In genomic region chr16:69937465-69937951, GRCh38 we compare ENCODE assay signal across 10 cellular contexts. TPM values are rescaled to one million over a fixed set of nuclear protein-coding genes. Genes with fewer than 3 reads are reported as not detected.
A peak's percentile ranks its signal among the peaks of the same experiment; 100 is the strongest.
DNase-seq lines count a peak whose midpoint lies in the region; ATAC-seq, FAIRE-seq and TF ChIP-seq lines count a peak whose summit lies in the region.
"Had no signal": no experiment of that assay in that cellular context is flagged by ENCODE, and none has a peak within 500 bp of the region (broad histone marks: within the 10 kb centered on the region; RNA-seq: fewer than 3 reads in every experiment).

No MANE protein-coding gene starts in this region.

- POLR2A ChIA-PET in K562 (lab: Yijun Ruan, JAX), result interaction anchor here (0.7 kb wide), 1 partner anchor 169 kb away, joined by 3 read pairs; no protein-coding TSS in a partner anchor

- H3K36me3 Mint-ChIP-seq in H9 (ENCODE audit: insufficient read depth in 1 of 3, low read depth in 3 of 3), result peaks cover 13 to 57% (median 26%) of the 10 kb centered on the region in 3 experiments; a peak in 6 of 7 replicates
- peaks cover 29% of the 10 kb centered on the region for H3K36me3 Mint-ChIP-seq in endothelial cell (ENCODE audit: low read depth, unreplicated experiment)
- peaks cover 2% of the 10 kb centered on the region for H3K36me3 Mint-ChIP-seq in T-helper 17 cell (ENCODE audit: low read depth)

- intact Hi-C loops in K562 (cut with micrococcal nuclease), result no loop called here
- intact Hi-C loops in kidney (cut with DNase I), result loop anchor here (10.0 kb wide), 1 partner anchor 143 kb away; no protein-coding TSS in a partner anchor

- H3K4me3 Mint-ChIP-seq in H9, result no peak overlapping the region
- H3K4me3 Mint-ChIP-seq in endothelial cell (ENCODE audit: unreplicated experiment), result no peak overlapping the region
- no peak overlapping the region for H3K4me3 Mint-ChIP-seq in T-helper 17 cell

- H3K27me3 ChIP-seq in H9 (ENCODE audit: insufficient read depth, low read length) (no peaks in the 10 kb centered on the region), K562 (ENCODE audit: control insufficient read depth in 2 of 2, insufficient read depth in 2 of 2, low read length in 2 of 2) (no peaks in the 10 kb centered on the region)

- DNase-seq in 8988T (peak; percentile 88), H9 (no peak), K562 (ENCODE audit: extremely low read depth in 1 of 4, low spot score in 3 of 4) (peak; percentile 22 to 40 (median 32)), kidney (peak; percentile 41), endothelial cell (ENCODE audit: low spot score) (no peak), T-helper 17 cell (no peak)
- DNase-seq: amniotic stem cell, NCI-H1092 had no signal

- H3K56ac ChIP-seq in H9 (ENCODE audit: insufficient read length, low read depth, low read length), result no peak overlapping the region

- H3K23me2 ChIP-seq in H9 (ENCODE audit: insufficient read length, low read depth, low read length, poor library complexity, severe bottlenecking), result no peaks in the 10 kb centered on the region

- no peak for TF ChIP-seq POLR2A in K562 (conservative IDR thresholded peaks at IDR 0.05)

- no peak overlapping the region for H3K27ac ChIP-seq in H9 (ENCODE audit: insufficient read length, low read depth, low read length)
- no peak overlapping the region for H3K27ac ChIP-seq in K562 (ENCODE audit: extremely low read depth, low read depth, low read length)
- no peak overlapping the region for H3K27ac ChIP-seq in kidney (ENCODE audit: low read depth in 2 of 2, low read length in 2 of 2)

- H3K4me1 ChIP-seq in H9 (ENCODE audit: insufficient read depth, low read length), result no peaks in the 10 kb centered on the region
- no peaks in the 10 kb centered on the region for H3K4me1 ChIP-seq in K562 (replicated peaks in 1 of 2; ENCODE audit: control insufficient read depth in 2 of 2, insufficient read depth in 2 of 2, low read length in 2 of 2)
- no peaks in the 10 kb centered on the region for H3K4me1 ChIP-seq in kidney (ENCODE audit: control insufficient read depth in 1 of 2, insufficient read depth in 1 of 2, low read depth in 1 of 2, low read length in 2 of 2)

- H2BK5ac ChIP-seq in H9 (ENCODE audit: insufficient read length, low read length), result no peak overlapping the region

- H3K4ac ChIP-seq in H9 (ENCODE audit: low read depth, low read length), result no peak overlapping the region

- H2BK120ac ChIP-seq in H9 (ENCODE audit: low read depth, low read length, poor library complexity, severe bottlenecking), result no peak overlapping the region

- H3K79me2 ChIP-seq in H9 (ENCODE audit: insufficient read depth, low read length), result no peaks in the 10 kb centered on the region
- no peaks in the 10 kb centered on the region for H3K79me2 ChIP-seq in K562 (ENCODE audit: control insufficient read depth, insufficient read depth, low read length)

- TF ChIP-seq EP300 in K562 (IDR thresholded peaks at IDR 0.05; ENCODE audit: low read length), result no peak

- H4K5ac ChIP-seq in H9 (ENCODE audit: insufficient read length, low read depth, low read length), result no peak overlapping the region

- in situ Hi-C loops in K562 (cut with MboI), result no loop called here

- H3K9me1 ChIP-seq in K562 (ENCODE audit: control insufficient read depth, insufficient read depth, low read length), result peaks cover 2% of the 10 kb centered on the region

- no peaks in the 10 kb centered on the region for H3K27me3 Mint-ChIP-seq in H9 (ENCODE audit: low read depth)
- H3K27me3 Mint-ChIP-seq in endothelial cell (ENCODE audit: unreplicated experiment), result peaks cover 7% of the 10 kb centered on the region
- no peaks in the 10 kb centered on the region for H3K27me3 Mint-ChIP-seq in T-helper 17 cell

- H3K4me2 ChIP-seq in H9 (ENCODE audit: insufficient read depth, insufficient read length, low read length) (no peak overlapping the region), K562 (ENCODE audit: insufficient read depth, low read length) (no peak overlapping the region)

- TF ChIP-seq CTCF in H9 (conservative IDR thresholded peaks at IDR 0.05) (peak; percentile 52), K562 (IDR thresholded peaks at IDR 0.05 in 2 of 3, conservative IDR thresholded peaks at IDR 0.05 in 1 of 3; ENCODE audit: insufficient read depth in 2 of 3, low read depth in 1 of 3, low read length in 3 of 3) (peak; percentile 50 to 56 (median 52)), kidney (IDR thresholded peaks at IDR 0.05; ENCODE audit: borderline replicate concordance, extremely low read depth, insufficient read depth) (no peak), endothelial cell (IDR thresholded peaks at IDR 0.05; ENCODE audit: unreplicated experiment) (no peak)

- H2AFZ ChIP-seq in H9 (ENCODE audit: low read length) (no peak overlapping the region), K562 (ENCODE audit: low read depth, low read length) (no peak overlapping the region)

- ATAC-seq in K562, result peak; percentile 84
- no peak for ATAC-seq in GM18511 (IDR thresholded peaks at IDR 0.05; ENCODE audit: unreplicated experiment)
- no peak for ATAC-seq in T-helper 17 cell
- no peak for ATAC-seq in GM21529 (IDR thresholded peaks at IDR 0.05; ENCODE audit: unreplicated experiment)

- H3K9me3 ChIP-seq in H9 (ENCODE audit: control insufficient read depth, low read depth, low read length), result no peaks in the 10 kb centered on the region
- no peaks in the 10 kb centered on the region for H3K9me3 ChIP-seq in K562 (replicated peaks; ENCODE audit: control insufficient read depth, insufficient read depth, low read depth, low read length)
- no peaks in the 10 kb centered on the region for H3K9me3 ChIP-seq in kidney (ENCODE audit: control insufficient read depth in 1 of 2, low read length in 2 of 2)
- no peaks in the 10 kb centered on the region for H3K9me3 ChIP-seq in T-helper 17 cell (ENCODE audit: control insufficient read depth, low read length, poor library complexity, severe bottlenecking)

- H3K23ac ChIP-seq in H9 (ENCODE audit: insufficient read length, low read depth, low read length), result no peak overlapping the region

- H3K9me3 Mint-ChIP-seq in H9 (no peaks in the 10 kb centered on the region), endothelial cell (ENCODE audit: unreplicated experiment) (no peaks in the 10 kb centered on the region)

- BruUV-seq in K562 (replicated peaks; lab: Mats Ljungman, UMichigan), result no TSS peak

- H3K14ac ChIP-seq in H9 (ENCODE audit: insufficient read depth, low read length), result no peak overlapping the region

- H3T11ph ChIP-seq in H9 (ENCODE audit: low read length), result no peak overlapping the region

- H4K20me1 ChIP-seq in H9 (ENCODE audit: control insufficient read depth, insufficient read depth, insufficient read length), result no peaks in the 10 kb centered on the region
- H4K20me1 ChIP-seq in K562 (replicated peaks; ENCODE audit: control insufficient read depth, insufficient read depth, low read length), result no peaks in the 10 kb centered on the region

- FAIRE-seq in K562 (lab: Jason Lieb, UNC) (peak; percentile 75), kidney (lab: Jason Lieb, UNC) (no peak)

- peaks cover 42% of the 10 kb centered on the region; the same call in 1 of the 3 replicates for H3K36me3 ChIP-seq in K562 (ENCODE audit: control insufficient read depth, insufficient read depth, low read length)
- peaks cover 46 to 73% of the 10 kb centered on the region in 2 donors for H3K36me3 ChIP-seq in kidney (ENCODE audit: control insufficient read depth in 1 of 2, insufficient read depth in 2 of 2, low read length in 2 of 2)

- no CpG with 5 or more reads among the region's 16 CpGs for WGBS in H9 (ENCODE audit: extremely low coverage, insufficient read length, low lambda C conversion rate)
- 70% methylated on average over 16 of the region's 16 CpGs for WGBS in K562 (ENCODE audit: insufficient coverage, low coverage, missing lambda C conversion rate)

- no peak overlapping the region for H2AK5ac ChIP-seq in H9 (ENCODE audit: insufficient read length, low read length)

- H3K27ac Mint-ChIP-seq in H9 (peak overlapping the region in 1 of 3 experiments; percentile 53; a peak in 1 of 7 replicates), endothelial cell (ENCODE audit: unreplicated experiment) (no peak overlapping the region), T-helper 17 cell (no peak overlapping the region)

- H4K91ac ChIP-seq in H9 (ENCODE audit: insufficient read length, low read depth, low read length), result no peak overlapping the region

- H3K18ac ChIP-seq in H9 (ENCODE audit: insufficient read length, low read depth, low read length), result no peak overlapping the region

- TF ChIP-seq RAD21 in K562 (CRISPR knock-in tag; conservative IDR thresholded peaks at IDR 0.05 in 1 of 2, IDR thresholded peaks at IDR 0.05 in 1 of 2), result peak in 1 of 2 experiments; percentile 46; a peak in 2 of 4 replicates

- no peak overlapping the region for H2BK12ac ChIP-seq in H9 (ENCODE audit: insufficient read length, low read depth, low read length)

- H2BK20ac ChIP-seq in H9 (ENCODE audit: low read depth, low read length, poor library complexity, severe bottlenecking), result no peak overlapping the region

- H3K79me1 ChIP-seq in H9 (ENCODE audit: insufficient read depth, low read depth, low read length, poor library complexity, severe bottlenecking), result no peaks in the 10 kb centered on the region

- H3K9ac ChIP-seq in H9 (ENCODE audit: extremely low read depth, insufficient read length, low read length) (no peak overlapping the region), K562 (ENCODE audit: insufficient read depth in 1 of 2, low read depth in 2 of 2, low read length in 2 of 2) (no peak overlapping the region; a peak in 1 of 4 replicates), kidney (ENCODE audit: low read length in 2 of 2) (no peak overlapping the region)

- H2BK15ac ChIP-seq in H9 (ENCODE audit: low read depth, low read length), result no peak overlapping the region

- CTCF ChIA-PET in K562 (lab: Yijun Ruan, JAX; ENCODE audit: low intra/inter-chr PET ratio), result interaction anchor here (0.6 to 0.7 kb wide), 2 partner anchors 139 to 141 kb away, joined by 3 to 4 read pairs; no protein-coding TSS in a partner anchor

- H3K4me1 Mint-ChIP-seq in H9 (peaks cover 4 to 7% of the 10 kb centered on the region in 2 experiments), endothelial cell (ENCODE audit: unreplicated experiment) (no peaks in the 10 kb centered on the region), T-helper 17 cell (no peaks in the 10 kb centered on the region)

- no peak overlapping the region for H3K4me3 ChIP-seq in K562
- H3K4me3 ChIP-seq in kidney (ENCODE audit: low read length in 2 of 2), result no peak overlapping the region

- no peak overlapping the region for H4K8ac ChIP-seq in H9 (replicated peaks; ENCODE audit: insufficient read length, low read depth, low read length)

RNA-seq across cellular contexts. Expression of gene CLEC18A, which starts 13.6 kb away (rescaled TPM):
- 0.75 and 1.6 TPM in 2 replicates for total RNA-seq in H9 (2021)
- 3.9 and 7.1 TPM in 2 replicates for total RNA-seq in K562 (2011; cell fraction: chromatin; rRNA removed; ENCODE audit: low replicate concordance)
- 4.1 and 5.5 TPM in 2 replicates for total RNA-seq in K562 (2011; cell fraction: nucleolus; rRNA removed)
- 4.4 and 9.5 TPM in 2 replicates for total RNA-seq in K562 (2011; cell fraction: nucleoplasm; rRNA removed)
- total RNA-seq in K562 (2014; rRNA removed), result 0.23 and 0.24 TPM in 2 replicates
- total RNA-seq in K562 (2014; rRNA removed; fragmentation: Illumina TruSeq; extraction: Trizol), result 0.06 and 0.33 TPM in 2 replicates
- 0.19 and 0.25 TPM in 2 replicates for total RNA-seq in K562 (2015; rRNA removed; fragmentation: Illumina TruSeq; extraction: Trizol)
- 0.27 and 0.29 TPM in 2 replicates for total RNA-seq in K562 (2021)
- polyA plus RNA-seq in K562 (2011; rRNA removed), result 0.17 and 0.28 TPM in 2 replicates
- polyA plus RNA-seq in K562 (2011; cell fraction: cytosol; rRNA removed), result 0.16 and 0.25 TPM in 2 replicates
- polyA plus RNA-seq in K562 (2011; cell fraction: nucleus; rRNA removed), result 2.0 and 2.5 TPM in 2 replicates
- 0.10 and 0.29 TPM in 2 replicates for polyA plus RNA-seq in K562 (2012)
- 0.13 and 0.22 TPM in 2 replicates for polyA plus RNA-seq in K562 (2014; fragmentation: Illumina TruSeq; extraction: Trizol)
- polyA plus RNA-seq in K562 (2014; fragmentation: Nextera tagmentation; extraction: Ambion mirVana), result not detected
- polyA plus RNA-seq in K562 (2014; rRNA removed), result 0.08 and 0.58 TPM in 2 replicates
- polyA minus RNA-seq in K562 (2011; rRNA and poly(A)+ RNA removed), result 0.27 TPM in 1 of 2 replicates, not detected in the other
- polyA minus RNA-seq in K562 (2011; cell fraction: cytosol; rRNA and poly(A)+ RNA removed), result not detected in 2 replicates
- 1.2 and 1.7 TPM in 2 replicates for polyA minus RNA-seq in K562 (2011; cell fraction: nucleus; rRNA and poly(A)+ RNA removed)
- total RNA-seq in kidney, result 0.85 TPM
- 87.7 TPM for polyA plus RNA-seq in kidney (ENCODE audit: insufficient read depth, low read depth, low replicate concordance)
- 0.28 TPM for total RNA-seq in endothelial cell (ENCODE audit: unreplicated experiment)
- 1 to 10 TPM; 1.8 to 2.1 TPM for total RNA-seq in T-helper 17 cell

Comparison
In these comparisons a context has a peak if more than half of its experiments do, and no peak if none do; other contexts are left out.
1. DNase-seq: peak in 8988T (single experiment), K562 (4 of 4) and kidney (single experiment); none in H9 (single experiment), endothelial cell (single experiment) and T-helper 17 cell (0 of 3).
2. CTCF ChIP-seq: peak in H9 (single experiment) and K562 (3 of 3); none in kidney (single experiment) and endothelial cell (single experiment).